Comparison of ENCODE assay signal across 32 cellular contexts in the genomic region with DNA sequence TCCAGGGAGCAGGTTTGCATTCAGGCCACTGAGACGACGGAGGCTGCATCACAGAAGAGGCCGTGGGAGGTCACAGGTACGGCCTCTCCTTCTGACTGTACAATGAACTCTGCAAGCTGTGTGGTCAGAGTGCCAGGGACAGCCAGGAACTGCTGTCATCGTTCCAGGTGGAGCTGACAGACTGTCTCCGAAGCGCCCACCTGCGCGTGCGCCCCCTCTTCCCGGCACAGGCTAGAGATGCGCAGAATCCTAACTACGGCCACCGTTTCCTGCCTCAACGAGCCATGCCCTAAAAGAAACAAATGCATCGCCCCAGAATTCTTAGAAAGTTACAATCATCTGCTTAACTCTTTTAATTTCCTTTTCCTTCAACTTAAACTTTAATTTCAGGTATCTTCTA.
"Had no signal": no experiment of that assay in that cellular context is flagged by ENCODE, and none has a peak within 500 bp of the region (broad histone marks: within the 10 kb centered on the region; RNA-seq: fewer than 3 reads in every experiment).

No MANE protein-coding gene starts in this region.

- H3K4me3 ChIP-seq: esophagus muscularis mucosa, gastrocnemius medialis, heart left ventricle had no signal

- H3K36me3 Mint-ChIP-seq: activated CD8-positive, alpha-beta memory T cell treated with anti-CD3 and anti-CD28 coated beads, Interleukin-2, amount 10 ng/mL, durations not matched to agents 7 days and 5 days; activated naive CD8-positive, alpha-beta T cell had no signal

- H3K4me1 Mint-ChIP-seq: activated B cell treated with CpG ODN at 0.5 μM for 24 hours; activated CD8-positive, alpha-beta memory T cell treated with anti-CD3 and anti-CD28 coated beads, Interleukin-2, amount 10 ng/mL, durations not matched to agents 7 days and 5 days; T-helper 17 cell had no signal

- DNase-seq: activated B cell treated with CpG ODN at 0.5 μM for 24 hours; activated CD4-positive, alpha-beta T cell treated with anti-CD3 and anti-CD28 coated beads for 48 hours; activated CD4-positive, alpha-beta T cell treated with anti-CD3 and anti-CD28 coated beads, Interleukin-2, amount 50 U/mL, for 1 hour; activated CD4-positive, alpha-beta T cell treated with anti-CD3 and anti-CD28 coated beads, Interleukin-2, amount 50 U/mL, for 48 hours; activated CD8-positive, alpha-beta memory T cell treated with anti-CD3 and anti-CD28 coated beads, Interleukin-2, amount 10 ng/mL, durations not matched to agents 7 days and 5 days; activated CD8-positive, alpha-beta memory T cell treated with anti-CD3 and anti-CD28 coated beads, Interleukin-2, amount 50 U/mL, for 4 hours; activated CD8-positive, alpha-beta T cell treated with anti-CD3 and anti-CD28 coated beads, Interleukin-2, amount 10 ng/mL, durations not matched to agents 7 days and 5 days; activated effector memory CD4-positive, alpha-beta T cell treated with anti-CD3 and anti-CD28 coated beads, Interleukin-2, amount 50 U/mL, for 16 hours; activated naive CD4-positive, alpha-beta T cell treated with anti-CD3 and anti-CD28 coated beads, Interleukin-2, amount 50 U/mL, for 16 hours; activated T-cell treated with anti-CD3 and anti-CD28 coated beads, Interleukin-2, amount 50 U/mL, for 1 hour; activated T-cell treated with anti-CD3 and anti-CD28 coated beads, Interleukin-2, amount 50 U/mL, for 48 hours; amniotic stem cell; brain microvascular endothelial cell; cortex of kidney; dermis blood vessel endothelial cell; effector CD4-positive, alpha-beta T cell; effector memory CD8-positive, alpha-beta T cell; erythroblast; foreskin keratinocyte; gastrocnemius medialis; glutamatergic neuron; heart left ventricle; T-helper 1 cell; T-helper 17 cell; T1000; WERI-Rb-1 had no signal

- H3K27ac ChIP-seq: brain microvascular endothelial cell, esophagus muscularis mucosa, foreskin keratinocyte, gastrocnemius medialis, heart left ventricle, WERI-Rb-1 had no signal

- H3K27me3 ChIP-seq: brain microvascular endothelial cell, foreskin keratinocyte, heart left ventricle had no signal

- H3K9me3 ChIP-seq: esophagus muscularis mucosa, gastrocnemius medialis, heart left ventricle had no signal

- H3K27ac Mint-ChIP-seq: activated B cell treated with CpG ODN at 0.5 μM for 24 hours; activated CD8-positive, alpha-beta memory T cell treated with anti-CD3 and anti-CD28 coated beads, Interleukin-2, amount 10 ng/mL, durations not matched to agents 7 days and 5 days; activated CD8-positive, alpha-beta T cell treated with anti-CD3 and anti-CD28 coated beads, Interleukin-2, amount 10 ng/mL, durations not matched to agents 7 days and 5 days; activated naive CD8-positive, alpha-beta T cell; activated T-helper 1 cell treated with anti-CD3 and anti-CD28 coated beads, Interleukin-12 subunit alpha, Interleukin-12 subunit beta, Interleukin-2, Interleukin-4 antibody, amounts not matched to agents 30 ng/mL and 10 ng/mL and 1 ng/mL, durations not matched to agents 14 hours and 24 hours and 36 hours; activated T-helper 2 cell treated with anti-CD3 and anti-CD28 coated beads, Interferon-gamma antibody, Interleukin-2, Interleukin-4, amounts not matched to agents 10 μg/mL and 5 μg/mL and 100 μg/mL, durations not matched to agents 14 hours and 24 hours and 36 hours; effector memory CD8-positive, alpha-beta T cell; T-helper 17 cell; T-helper 2 cell treated with Interferon-gamma antibody and Interleukin-4, amounts not matched to agents 5 μg/mL and 100 μg/mL, for 36 hours had no signal

- FAIRE-seq: colon had no signal

- H3K4me3 Mint-ChIP-seq: activated B cell treated with CpG ODN at 0.5 μM for 24 hours; activated CD8-positive, alpha-beta memory T cell treated with anti-CD3 and anti-CD28 coated beads, Interleukin-2, amount 10 ng/mL, durations not matched to agents 7 days and 5 days; activated CD8-positive, alpha-beta T cell treated with anti-CD3 and anti-CD28 coated beads, Interleukin-2, amount 10 ng/mL, durations not matched to agents 7 days and 5 days; activated naive CD8-positive, alpha-beta T cell; activated T-helper 1 cell treated with anti-CD3 and anti-CD28 coated beads, Interleukin-12 subunit alpha, Interleukin-12 subunit beta, Interleukin-2, Interleukin-4 antibody, amounts not matched to agents 30 ng/mL and 10 ng/mL and 1 ng/mL, durations not matched to agents 14 hours and 24 hours and 36 hours; effector memory CD8-positive, alpha-beta T cell; T-helper 17 cell; T-helper 2 cell treated with Interferon-gamma antibody and Interleukin-4, amounts not matched to agents 5 μg/mL and 100 μg/mL, for 36 hours had no signal

- H3K9me3 Mint-ChIP-seq: activated B cell treated with CpG ODN at 0.5 μM for 24 hours; activated T-helper 1 cell treated with anti-CD3 and anti-CD28 coated beads, Interleukin-12 subunit alpha, Interleukin-12 subunit beta, Interleukin-2, Interleukin-4 antibody, amounts not matched to agents 30 ng/mL and 10 ng/mL and 1 ng/mL, durations not matched to agents 14 hours and 24 hours and 36 hours; activated T-helper 2 cell treated with anti-CD3 and anti-CD28 coated beads, Interferon-gamma antibody, Interleukin-2, Interleukin-4, amounts not matched to agents 10 μg/mL and 5 μg/mL and 100 μg/mL, durations not matched to agents 14 hours and 24 hours and 36 hours; T-helper 2 cell treated with Interferon-gamma antibody and Interleukin-4, amounts not matched to agents 5 μg/mL and 100 μg/mL, for 36 hours had no signal

- H3K27me3 Mint-ChIP-seq: activated B cell treated with CpG ODN at 0.5 μM for 24 hours; activated CD8-positive, alpha-beta memory T cell treated with anti-CD3 and anti-CD28 coated beads, Interleukin-2, amount 10 ng/mL, durations not matched to agents 7 days and 5 days; activated naive CD8-positive, alpha-beta T cell; effector memory CD8-positive, alpha-beta T cell; T-helper 17 cell had no signal

- H3K4me1 ChIP-seq: esophagus muscularis mucosa, foreskin keratinocyte, gastrocnemius medialis, heart left ventricle had no signal

- H3K36me3 ChIP-seq: brain microvascular endothelial cell, esophagus muscularis mucosa, gastrocnemius medialis, heart left ventricle, WERI-Rb-1 had no signal
